ENCODE assay signal across 31 cellular contexts in the genomic region with DNA sequence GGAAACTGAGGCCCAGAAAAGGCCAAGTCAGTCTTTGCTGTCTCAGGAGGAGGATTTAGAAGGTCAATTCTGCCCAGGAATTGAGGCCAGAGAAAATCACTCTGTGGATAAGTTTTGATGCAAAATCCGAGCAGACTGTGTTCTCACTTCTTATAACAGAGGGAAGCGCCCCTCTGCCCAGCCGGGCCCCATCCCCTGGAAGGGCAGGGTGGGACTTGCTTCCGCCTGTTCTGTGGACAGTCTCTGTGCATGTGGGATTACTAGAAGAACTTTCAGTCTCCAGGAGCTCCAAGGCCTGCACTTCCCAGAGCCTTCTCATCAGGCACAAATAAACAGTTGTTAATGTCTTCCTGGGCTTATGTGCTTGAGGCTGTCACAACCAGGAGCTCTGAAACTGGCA.
"Had no signal": no experiment of that assay in that cellular context is flagged by ENCODE, and none has a peak within 500 bp of the region (broad histone marks: within the 10 kb centered on the region; RNA-seq: fewer than 3 reads in every experiment).

No MANE protein-coding gene starts in this region.

- H3K27me3 Mint-ChIP-seq: stimulated activated naive CD8-positive, alpha-beta T cell treated with anti-CD3 and anti-CD28 coated beads, Interleukin-15, amount 100 ng/mL, for 72 hours had no signal

- H3K27ac Mint-ChIP-seq: naive B cell; naive thymus-derived CD8-positive, alpha-beta T cell; natural killer cell treated with Interleukin-12 subunit alpha and Interleukin-12 subunit beta and Interleukin-15 and Interleukin-18, amount 100 ng/mL, for 72 hours; progenitor cell of endocrine pancreas; stimulated activated effector memory CD8-positive, alpha-beta T cell treated with anti-CD3 and anti-CD28 coated beads, Interleukin-12 subunit alpha, Interleukin-12 subunit beta, amount 100 ng/mL, for 72 hours; stimulated activated naive CD8-positive, alpha-beta T cell treated with anti-CD3 and anti-CD28 coated beads, Interleukin-15, amount 100 ng/mL, for 72 hours; type B pancreatic cell had no signal

- H2AFZ ChIP-seq: parathyroid adenoma had no signal

- H3K9me3 ChIP-seq: neutrophil, ovary, psoas muscle, suprapubic skin, testis, tibial artery, transverse colon, upper lobe of right lung, uterus had no signal

- H3K27ac ChIP-seq: neutrophil, ovary, parathyroid adenoma, psoas muscle, skin epidermis, suprapubic skin, testis, tibial artery, transverse colon, upper lobe of right lung, uterus had no signal

- H3K36me3 Mint-ChIP-seq: naive B cell; naive thymus-derived CD8-positive, alpha-beta T cell; natural killer cell treated with Interleukin-12 subunit alpha and Interleukin-12 subunit beta and Interleukin-15 and Interleukin-18, amount 100 ng/mL, for 72 hours; stimulated activated effector memory CD8-positive, alpha-beta T cell treated with anti-CD3 and anti-CD28 coated beads, Interleukin-12 subunit alpha, Interleukin-12 subunit beta, amount 100 ng/mL, for 72 hours had no signal

- ATAC-seq: naive thymus-derived CD8-positive, alpha-beta T cell; natural killer cell treated with Interleukin-12 subunit alpha and Interleukin-12 subunit beta and Interleukin-15 and Interleukin-18, amount 100 ng/mL, for 72 hours; psoas muscle; right cardiac atrium; sciatic nerve; stimulated activated effector memory CD8-positive, alpha-beta T cell treated with anti-CD3 and anti-CD28 coated beads, Interleukin-12 subunit alpha, Interleukin-12 subunit beta, amount 100 ng/mL, for 72 hours; stimulated activated naive CD8-positive, alpha-beta T cell treated with anti-CD3 and anti-CD28 coated beads, Interleukin-15, amount 100 ng/mL, for 72 hours; stimulated activated naive CD8-positive, alpha-beta T cell treated with anti-CD3 and anti-CD28 coated beads, Interleukin-15, Interleukin-2, amounts not matched to agents 100 U/mL and 50 U/mL, for 24 hours; upper lobe of right lung had no signal

- H3K27me3 ChIP-seq: ovary, testis, tibial artery, transverse colon, upper lobe of right lung, uterus had no signal

- H3K4me1 ChIP-seq: parathyroid adenoma, psoas muscle, uterus had no signal

- H3K4me3 ChIP-seq: ovary, psoas muscle, skin epidermis, suprapubic skin, testis, tibial artery, transverse colon, upper lobe of right lung, uterus had no signal

- H3K9me3 Mint-ChIP-seq: naive thymus-derived CD8-positive, alpha-beta T cell; natural killer cell treated with Interleukin-12 subunit alpha and Interleukin-12 subunit beta and Interleukin-15 and Interleukin-18, amount 100 ng/mL, for 72 hours; nephron progenitor cell; neural crest cell; stimulated activated effector memory CD8-positive, alpha-beta T cell treated with anti-CD3 and anti-CD28 coated beads, Interleukin-12 subunit alpha, Interleukin-12 subunit beta, amount 100 ng/mL, for 72 hours; stimulated activated naive CD8-positive, alpha-beta T cell treated with anti-CD3 and anti-CD28 coated beads, Interleukin-15, amount 100 ng/mL, for 72 hours; type B pancreatic cell had no signal

- DNase-seq: naive B cell; naive thymus-derived CD8-positive, alpha-beta T cell; nephron progenitor cell; nucleus accumbens; ovary; posterior cingulate gyrus; psoas muscle; right cardiac atrium; stimulated activated CD4-positive, alpha-beta T cell treated with anti-CD3 and anti-CD28 coated beads, Interleukin-15, amount 100 ng/mL, for 24 hours; stimulated activated CD4-positive, alpha-beta T cell treated with anti-CD3 and anti-CD28 coated beads, Interleukin-2, amount 100 ng/mL, for 24 hours; stimulated activated CD4-positive, alpha-beta T cell treated with anti-CD3 and anti-CD28 coated beads, Interleukin-2, amount 100 ng/mL, for 48 hours; stimulated activated CD4-positive, alpha-beta T cell treated with anti-CD3 and anti-CD28 coated beads, Interleukin-4, amount 100 ng/mL, for 24 hours; stimulated activated naive CD4-positive, alpha-beta T cell; stimulated activated naive CD8-positive, alpha-beta T cell treated with anti-CD3 and anti-CD28 coated beads, Interleukin-15, amount 100 ng/mL, for 72 hours; stimulated activated naive CD8-positive, alpha-beta T cell treated with anti-CD3 and anti-CD28 coated beads, Interleukin-15, Interleukin-2, amounts not matched to agents 100 U/mL and 50 U/mL, for 24 hours; substantia nigra; testis; tibial artery; transverse colon; upper lobe of right lung; uterus had no signal

- H3K4me1 Mint-ChIP-seq: naive B cell; stimulated activated effector memory CD8-positive, alpha-beta T cell treated with anti-CD3 and anti-CD28 coated beads, Interleukin-12 subunit alpha, Interleukin-12 subunit beta, amount 100 ng/mL, for 72 hours; stimulated activated naive CD8-positive, alpha-beta T cell treated with anti-CD3 and anti-CD28 coated beads, Interleukin-15, amount 100 ng/mL, for 72 hours had no signal

- H3K36me3 ChIP-seq: neutrophil, ovary, suprapubic skin, tibial artery, transverse colon, upper lobe of right lung, uterus had no signal

- H3K4me3 Mint-ChIP-seq: naive B cell; naive thymus-derived CD8-positive, alpha-beta T cell; natural killer cell treated with Interleukin-12 subunit alpha and Interleukin-12 subunit beta and Interleukin-15 and Interleukin-18, amount 100 ng/mL, for 72 hours; nephron progenitor cell; neural crest cell; stimulated activated effector memory CD8-positive, alpha-beta T cell treated with anti-CD3 and anti-CD28 coated beads, Interleukin-12 subunit alpha, Interleukin-12 subunit beta, amount 100 ng/mL, for 72 hours; stimulated activated naive CD8-positive, alpha-beta T cell treated with anti-CD3 and anti-CD28 coated beads, Interleukin-15, amount 100 ng/mL, for 72 hours; type B pancreatic cell had no signal

- H3K9ac ChIP-seq: parathyroid adenoma had no signal
